14 cellular contexts compared by ENCODE assay signal in the genomic region with DNA sequence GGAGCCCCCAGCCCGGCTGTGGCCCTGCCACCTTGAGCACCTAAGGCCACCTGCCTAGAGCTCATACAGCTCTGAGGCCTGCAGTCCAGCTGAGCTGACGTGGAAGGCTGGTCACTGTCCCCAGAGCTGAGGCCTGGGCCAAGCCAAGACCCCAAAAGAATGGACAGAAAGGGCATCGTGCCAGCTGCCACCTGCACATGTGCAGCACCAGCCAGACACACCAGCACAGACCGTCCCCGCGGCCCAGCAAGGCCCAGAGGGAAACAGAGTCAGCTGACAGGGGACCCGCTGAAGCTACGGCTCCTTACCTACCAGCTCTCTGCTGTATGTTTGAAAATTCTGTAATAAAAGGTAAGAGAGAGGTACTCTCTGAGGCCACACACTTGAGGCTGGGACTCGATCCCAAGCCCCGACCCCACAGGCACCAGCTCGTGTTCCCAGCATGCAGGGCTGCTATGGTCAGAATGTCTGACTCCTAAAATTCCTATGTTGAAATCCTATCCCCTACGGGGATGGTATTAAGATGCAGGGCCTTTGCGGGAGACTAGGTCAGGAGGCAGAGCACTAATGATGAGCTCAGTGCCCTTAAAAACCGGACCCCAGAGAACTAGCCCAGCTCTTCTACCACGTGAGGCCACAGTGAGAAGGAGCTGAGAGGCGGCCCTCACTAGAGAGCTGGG. TPM values are rescaled to one million over a fixed set of nuclear protein-coding genes. Genes with fewer than 3 reads are reported as not detected.
DNase-seq lines count a peak whose midpoint lies in the region; ATAC-seq and TF ChIP-seq lines count a peak whose summit lies in the region.
"Had no signal": no experiment of that assay in that cellular context is flagged by ENCODE, and none has a peak within 500 bp of the region (broad histone marks: within the 10 kb centered on the region; RNA-seq: fewer than 3 reads in every experiment).

No MANE protein-coding gene starts in this region.

- H3K9me3 ChIP-seq in RWPE2 (ENCODE audit: severe bottlenecking) = no peaks in the 10 kb centered on the region
- H3K9me3 ChIP-seq: esophagus squamous epithelium, upper lobe of right lung had no signal

- H3K4me1 ChIP-seq in RWPE2 (ENCODE audit: insufficient read depth, poor library complexity, severe bottlenecking) = no peaks in the 10 kb centered on the region

- H3K27me3 ChIP-seq in RWPE2 (ENCODE audit: insufficient read depth, poor library complexity, severe bottlenecking) = no peaks in the 10 kb centered on the region
- H3K27me3 ChIP-seq: esophagus squamous epithelium, upper lobe of right lung had no signal

- no peak overlapping the region for H3K4me3 ChIP-seq in RWPE2 (ENCODE audit: severe bottlenecking)
- no peak overlapping the region for H3K4me3 ChIP-seq in fibroblast of mammary gland (ENCODE audit: control insufficient read depth, low read depth, low read length)
- H3K4me3 ChIP-seq: esophagus squamous epithelium, upper lobe of right lung had no signal

- TF ChIP-seq CTCF in RWPE2 (IDR thresholded peaks at IDR 0.05; ENCODE audit: poor library complexity, severe bottlenecking) = no peak
- TF ChIP-seq CTCF in fibroblast of mammary gland (conservative IDR thresholded peaks at IDR 0.05; ENCODE audit: control insufficient read depth, insufficient read depth, low read depth, low read length) = no peak
- no peak for TF ChIP-seq CTCF in omental fat pad (IDR thresholded peaks at IDR 0.05)

- TF ChIP-seq POLR2A in erythroblast (IDR thresholded peaks at IDR 0.05; ENCODE audit: low read length) = no peak

- peak; percentile 30; the same call in 1 of the 3 replicates for ATAC-seq in RWPE2 (ENCODE audit: low read depth)
- ATAC-seq in omental fat pad (ENCODE audit: low FRiP score) = peak; percentile 79
- ATAC-seq: CD8-positive, alpha-beta T cell; Panc1; upper lobe of right lung had no signal

- DNase-seq in AG20443 (ENCODE audit: low spot score) (peak; percentile 76), RWPE2 (ENCODE audit: low spot score) (no peak), fibroblast of mammary gland (ENCODE audit: low read depth) (peak; percentile 94), omental fat pad (ENCODE audit: low spot score) (no peak), mucosa of gallbladder (ENCODE audit: low spot score) (no peak), NCI-H748 treated with DMSO at 0.1 percent for 48 hours (lab: John Stamatoyannopoulos, UW) (no peak), SHP77 treated with DMSO at 0.1 percent for 48 hours (lab: John Stamatoyannopoulos, UW) (no peak), erythroblast (lab: John Stamatoyannopoulos, UW) (no peak)
- DNase-seq: CD8-positive, alpha-beta T cell; esophagus squamous epithelium; Karpas-422; posterior cingulate gyrus; upper lobe of right lung had no signal

- no peaks in the 10 kb centered on the region for H3K36me3 ChIP-seq in RWPE2 (ENCODE audit: low read depth)
- H3K36me3 ChIP-seq: upper lobe of right lung had no signal

- H3K27ac ChIP-seq in RWPE2 (ENCODE audit: poor library complexity, severe bottlenecking) = no peak overlapping the region
- H3K27ac ChIP-seq: upper lobe of right lung had no signal

RNA-seq across cellular contexts. Expression of a gene that starts 25.4 kb away (rescaled TPM):
- total RNA-seq in omental fat pad = 10 to 100 TPM; 22.8 to 46.5 (median 30.7) TPM
- total RNA-seq in mucosa of gallbladder = 51.7 TPM

RNA-seq across cellular contexts. Expression of a gene that starts 27.1 kb away (rescaled TPM):
- total RNA-seq in omental fat pad = 10 to 100 TPM; 63.9 to 95.4 (median 67.9) TPM
- 50.8 TPM for total RNA-seq in mucosa of gallbladder

RNA-seq across cellular contexts. Expression of a gene that starts 39.1 kb away (rescaled TPM):
- total RNA-seq in omental fat pad (10 to 100 TPM; 47.5 to 78.5 (median 68.9) TPM), mucosa of gallbladder (105 TPM)

Comparison
In these comparisons a context has a peak if more than half of its experiments do, and no peak if none do; other contexts are left out.
1. DNase-seq: peak in AG20443 (single experiment) and fibroblast of mammary gland (single experiment); none in RWPE2 (single experiment), omental fat pad (single experiment), mucosa of gallbladder (single experiment), NCI-H748 treated with DMSO at 0.1 percent for 48 hours (single experiment), SHP77 treated with DMSO at 0.1 percent for 48 hours (single experiment) and erythroblast (0 of 2).